In the genomic region with DNA sequence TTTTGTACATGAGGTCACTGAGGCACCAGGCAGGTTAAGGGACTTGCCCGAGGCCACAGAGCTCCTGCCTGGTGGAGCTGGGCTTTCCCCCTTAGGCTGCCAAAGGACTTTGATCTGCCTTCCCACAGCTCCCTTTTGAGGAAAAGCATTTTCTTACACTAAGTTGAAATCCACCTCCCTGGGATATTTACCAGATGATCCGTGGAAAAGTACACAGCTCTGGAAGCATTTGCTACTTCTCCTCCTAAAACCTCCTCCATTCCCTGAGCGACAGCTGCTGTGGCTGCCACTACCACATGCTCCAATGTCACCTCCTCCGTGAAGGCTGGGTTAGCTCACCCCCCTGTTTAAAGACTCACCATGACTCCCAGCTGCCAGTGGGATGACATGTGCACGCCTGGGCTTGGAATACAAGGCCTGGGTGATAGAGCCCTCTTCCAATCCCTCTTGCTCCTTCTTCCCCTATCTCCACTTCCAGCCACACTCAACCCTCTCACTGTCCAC, we compare ENCODE assay signal across 8 cellular contexts. TPM values are rescaled to one million over a fixed set of nuclear protein-coding genes. Genes with fewer than 3 reads are reported as not detected.
A peak's percentile ranks its signal among the peaks of the same experiment; 100 is the strongest.
DNase-seq lines count a peak whose midpoint lies in the region; ATAC-seq and TF ChIP-seq lines count a peak whose summit lies in the region.

No MANE protein-coding gene starts in this region.

- DNase-seq in activated naive CD4-positive, alpha-beta T cell treated with anti-CD3 and anti-CD28 coated beads, Interleukin-2, amount 10 ng/mL, durations not matched to agents 7 days and 5 days = peak; percentile 17
- DNase-seq in activated naive CD4-positive, alpha-beta T cell treated with anti-CD3 and anti-CD28 coated beads, Interleukin-2, amount 50 U/mL, for 16 hours = no peak
- DNase-seq in SHP77 (lab: John Stamatoyannopoulos, UW) = peak; percentile 98 to 99
- peak; percentile 22 for DNase-seq in fibroblast of the aortic adventitia (ENCODE audit: low read depth)
- DNase-seq in pons (ENCODE audit: low spot score) = peak; percentile 42
- no peak for DNase-seq in NCI-H2029 (lab: John Stamatoyannopoulos, UW)

- no peak overlapping the region for H3K4me3 ChIP-seq in fibroblast of the aortic adventitia (ENCODE audit: low read depth, low read length)

- ATAC-seq in GM21825 (IDR thresholded peaks at IDR 0.05; ENCODE audit: unreplicated experiment) (no peak), HG03521 (IDR thresholded peaks at IDR 0.05; ENCODE audit: unreplicated experiment) (no peak)

- no peak overlapping the region for H3K27ac Mint-ChIP-seq in activated naive CD4-positive, alpha-beta T cell treated with anti-CD3 and anti-CD28 coated beads, Interleukin-2, amount 10 ng/mL, durations not matched to agents 7 days and 5 days

- CTCF ChIA-PET in activated naive CD4-positive, alpha-beta T cell treated with anti-CD3 and anti-CD28 coated beads, Interleukin-2, amount 10 ng/mL, durations not matched to agents 7 days and 5 days (lab: Charles Lee) = no interaction called here

- H3K4me3 Mint-ChIP-seq in activated naive CD4-positive, alpha-beta T cell treated with anti-CD3 and anti-CD28 coated beads, Interleukin-2, amount 10 ng/mL, durations not matched to agents 7 days and 5 days = peak overlapping the region; percentile 66

- TF ChIP-seq CTCF in fibroblast of the aortic adventitia (IDR thresholded peaks at IDR 0.05; ENCODE audit: insufficient read depth, low read length) = no peak

- H3K9me3 Mint-ChIP-seq in activated naive CD4-positive, alpha-beta T cell treated with anti-CD3 and anti-CD28 coated beads, Interleukin-2, amount 10 ng/mL, durations not matched to agents 7 days and 5 days = no peaks in the 10 kb centered on the region

- peaks cover 6% of the 10 kb centered on the region for H3K27me3 Mint-ChIP-seq in activated naive CD4-positive, alpha-beta T cell treated with anti-CD3 and anti-CD28 coated beads, Interleukin-2, amount 10 ng/mL, durations not matched to agents 7 days and 5 days

- peaks cover 8% of the 10 kb centered on the region for H3K36me3 Mint-ChIP-seq in activated naive CD4-positive, alpha-beta T cell treated with anti-CD3 and anti-CD28 coated beads, Interleukin-2, amount 10 ng/mL, durations not matched to agents 7 days and 5 days

- H3K4me1 Mint-ChIP-seq in activated naive CD4-positive, alpha-beta T cell treated with anti-CD3 and anti-CD28 coated beads, Interleukin-2, amount 10 ng/mL, durations not matched to agents 7 days and 5 days = peaks cover 39% of the 10 kb centered on the region

RNA-seq across cellular contexts. Expression of a gene that starts 1.2 kb away (rescaled TPM):
- total RNA-seq in fibroblast of the aortic adventitia (ENCODE audit: low replicate concordance) = 86.5 and 102 TPM in 2 replicates

Comparison
In these comparisons a context has a peak if more than half of its experiments do, and no peak if none do; other contexts are left out.
1. DNase-seq: peak in activated naive CD4-positive, alpha-beta T cell treated with anti-CD3 and anti-CD28 coated beads, Interleukin-2, amount 10 ng/mL, durations not matched to agents 7 days and 5 days (single experiment), SHP77 (2 of 2), fibroblast of the aortic adventitia (single experiment) and pons (single experiment); none in activated naive CD4-positive, alpha-beta T cell treated with anti-CD3 and anti-CD28 coated beads, Interleukin-2, amount 50 U/mL, for 16 hours (single experiment) and NCI-H2029 (single experiment).